In the genomic region with DNA sequence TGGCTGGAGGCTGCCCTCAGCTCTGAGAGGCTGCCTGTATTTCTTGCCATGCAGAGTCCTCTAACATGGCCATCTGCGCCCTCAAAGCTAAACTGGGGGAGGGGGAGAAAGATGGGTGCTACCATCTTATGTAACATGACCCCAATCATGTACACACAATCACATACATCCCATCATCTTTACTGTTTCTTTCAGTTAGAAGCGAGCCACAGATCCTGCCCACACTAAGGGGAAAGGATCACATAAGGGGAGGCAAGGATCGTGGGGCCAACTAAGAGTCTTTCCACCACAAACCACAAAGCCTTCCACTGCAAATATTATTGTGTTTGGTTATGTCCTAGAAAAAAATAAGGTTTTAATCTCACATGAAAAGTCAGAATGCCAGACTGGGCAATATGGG, we compare ENCODE assay signal across 1 cellular context.
TF ChIP-seq lines count a peak whose summit lies in the region.

No MANE protein-coding gene starts in this region.

TF ChIP-seq in H1, 55 proteins besides CTCF, POLR2A, EP300 and RAD21:
- TF ChIP-seq SIN3A (conservative IDR thresholded peaks at IDR 0.05 in 1 of 2, IDR thresholded peaks at IDR 0.05 in 1 of 2; ENCODE audit: low read depth in 1 of 2, low read length in 2 of 2) (no peak), TBP (IDR thresholded peaks at IDR 0.05; ENCODE audit: low read depth, low read length) (no peak), TAF1 (IDR thresholded peaks at IDR 0.05; ENCODE audit: low read depth, low read length) (no peak)
